Comparison of ENCODE assay signal across 9 cellular contexts in genomic region chr14:97813556-97813955, GRCh38.
"Had no signal": no experiment of that assay in that cellular context is flagged by ENCODE, and none has a peak within 500 bp of the region (broad histone marks: within the 10 kb centered on the region; RNA-seq: fewer than 3 reads in every experiment).

No MANE protein-coding gene starts in this region.

- DNase-seq: IMR-90, KBM-7, KG1 had no signal

- H3K36me3 Mint-ChIP-seq: IgD-negative memory B cell had no signal

- H3K4me1 Mint-ChIP-seq: IgD-negative memory B cell had no signal

- ATAC-seq: HepG2, K562 had no signal

- FAIRE-seq: HepG2, HTR-8/SVneo, K562 had no signal

- H3K27me3 Mint-ChIP-seq: IgD-negative memory B cell had no signal

- H3K27ac ChIP-seq: HL-60, KMS-11 had no signal

- H3K4me3 Mint-ChIP-seq: IgD-negative memory B cell had no signal

- H3K4me2 ChIP-seq: KMS-11 had no signal

- H3K4me3 ChIP-seq: K562 had no signal

- H3K27ac Mint-ChIP-seq: IgD-negative memory B cell had no signal
